Comparison of ENCODE assay signal across 8 cellular contexts in the genomic region with DNA sequence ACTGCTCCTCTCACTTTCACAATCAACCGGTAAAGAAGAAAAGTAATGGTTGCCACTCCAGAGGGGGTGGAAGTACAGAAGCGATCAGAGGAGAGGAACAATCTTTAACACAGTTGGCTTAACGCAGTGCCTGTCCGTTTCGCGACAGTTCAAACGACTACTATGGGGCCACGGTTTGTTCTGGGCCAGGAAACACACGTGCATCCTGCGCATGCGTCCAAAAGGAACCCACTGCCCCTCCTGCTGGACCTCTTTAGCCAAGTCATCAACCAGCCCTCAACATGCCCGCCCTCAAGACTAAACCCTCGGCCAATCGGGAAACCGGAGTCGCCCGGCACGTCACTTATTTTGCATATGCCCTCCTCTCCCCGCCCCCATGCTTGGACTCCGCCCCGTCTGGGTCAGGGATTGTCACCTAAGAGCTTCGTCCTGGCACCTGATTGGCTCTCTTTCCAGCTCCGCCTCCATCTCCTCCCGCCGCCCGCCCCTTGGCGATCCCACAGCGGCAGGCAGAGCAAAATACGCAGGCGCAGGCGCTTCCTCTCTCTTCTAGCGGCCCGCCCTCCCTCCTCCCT. TPM values are rescaled to one million over a fixed set of nuclear protein-coding genes. Genes with fewer than 3 reads are reported as not detected.
DNase-seq lines count a peak whose midpoint lies in the region; ATAC-seq and TF ChIP-seq lines count a peak whose summit lies in the region.

No MANE protein-coding gene starts in this region.

- H2AFZ ChIP-seq in fibroblast of lung (ENCODE audit: low read length): peak overlapping the region; percentile 83

- H3K27ac Mint-ChIP-seq in IgD-negative memory B cell (peak overlapping the region; percentile 99), nephron (peak overlapping the region; percentile 97 to 99 (median 98))

- H3K9me3 ChIP-seq in fibroblast of lung (ENCODE audit: control insufficient read depth, insufficient read depth, low read depth, low read length): no peaks in the 10 kb centered on the region
- no peaks in the 10 kb centered on the region for H3K9me3 ChIP-seq in subcutaneous abdominal adipose tissue (ENCODE audit: control insufficient read depth in 5 of 5, low read length in 5 of 5)

- H3K27me3 ChIP-seq in fibroblast of lung (ENCODE audit: control insufficient read depth, insufficient read depth, low read length): no peaks in the 10 kb centered on the region
- no peaks in the 10 kb centered on the region for H3K27me3 ChIP-seq in subcutaneous abdominal adipose tissue (ENCODE audit: control insufficient read depth in 5 of 5, insufficient read depth in 4 of 5, low read length in 5 of 5)

- ATAC-seq in GM21526 (IDR thresholded peaks at IDR 0.05; ENCODE audit: low FRiP score, unreplicated experiment): peak; percentile 68

- no peaks in the 10 kb centered on the region for H3K27me3 Mint-ChIP-seq in IgD-negative memory B cell
- no peaks in the 10 kb centered on the region for H3K27me3 Mint-ChIP-seq in nephron (ENCODE audit: low read depth)

- H3K36me3 Mint-ChIP-seq in IgD-negative memory B cell (peaks cover 2% of the 10 kb centered on the region), nephron (ENCODE audit: low read depth) (peaks cover 24% of the 10 kb centered on the region)

- H3K9ac ChIP-seq in fibroblast of lung (ENCODE audit: insufficient read depth, low read length): peak overlapping the region; percentile 93
- H3K9ac ChIP-seq in subcutaneous abdominal adipose tissue (ENCODE audit: low read length in 5 of 5): peak overlapping the region; percentile 58 to 81 (median 79)

- H3K27ac ChIP-seq in fibroblast of lung (ENCODE audit: insufficient read depth, low read length) (peak overlapping the region; percentile 87), subcutaneous abdominal adipose tissue (ENCODE audit: low read depth, low read length) (peak overlapping the region; percentile 95)

- H3K4me1 ChIP-seq in fibroblast of lung (ENCODE audit: control insufficient read depth, extremely low read depth, insufficient read depth, low read length): peaks cover 37% of the 10 kb centered on the region
- H3K4me1 ChIP-seq in subcutaneous abdominal adipose tissue (ENCODE audit: control insufficient read depth in 5 of 5, insufficient read depth in 5 of 5, low read length in 5 of 5): peaks cover 8 to 68% (median 41%) of the 10 kb centered on the region in 5 donors

- peak overlapping the region in 3 of 4 experiments; percentile 35 to 90 (median 76) for H3K4me3 ChIP-seq in fibroblast of lung (replicated peaks in 1 of 4; ENCODE audit: control extremely low read depth in 1 of 4, insufficient read depth in 1 of 4, low read depth in 3 of 4, low read length in 4 of 4)
- H3K4me3 ChIP-seq in subcutaneous abdominal adipose tissue (ENCODE audit: low read depth in 1 of 5, low read length in 5 of 5): peak overlapping the region; percentile 65 to 87 (median 82)

- H3K36me3 ChIP-seq in fibroblast of lung (ENCODE audit: control insufficient read depth, insufficient read depth, low read length): peaks cover 2% of the 10 kb centered on the region
- peaks cover 7 to 19% (median 14%) of the 10 kb centered on the region in 5 donors for H3K36me3 ChIP-seq in subcutaneous abdominal adipose tissue (ENCODE audit: control insufficient read depth in 5 of 5, insufficient read depth in 5 of 5, low read length in 5 of 5)

- H3K9me3 Mint-ChIP-seq in IgD-negative memory B cell (no peaks in the 10 kb centered on the region), nephron (no peaks in the 10 kb centered on the region)

- TF ChIP-seq CTCF in fibroblast of lung (conservative IDR thresholded peaks at IDR 0.05 in 1 of 2, IDR thresholded peaks at IDR 0.05 in 1 of 2; ENCODE audit: low read depth in 1 of 2, low read length in 2 of 2) (peak in 1 of 2 donors; percentile 24), nephron (IDR thresholded peaks at IDR 0.05; ENCODE audit: unreplicated experiment in 3 of 3) (peak in 2 of 3 experiments; percentile 12 to 18)

- H4K20me1 ChIP-seq in fibroblast of lung (ENCODE audit: control insufficient read depth, extremely low read depth, insufficient read depth, low read length): peaks cover 3% of the 10 kb centered on the region

- peaks cover 37% of the 10 kb centered on the region for H3K79me2 ChIP-seq in fibroblast of lung (ENCODE audit: control insufficient read depth, insufficient read depth, low read length)

- peak overlapping the region; percentile 21 for H3K4me2 ChIP-seq in fibroblast of lung (ENCODE audit: extremely low read depth, insufficient read depth, low read length)

- H3K4me1 Mint-ChIP-seq in IgD-negative memory B cell (peaks cover 43 to 53% (median 49%) of the 10 kb centered on the region in 3 donors), nephron (peaks cover 50% of the 10 kb centered on the region)

- H3K4me3 Mint-ChIP-seq in IgD-negative memory B cell (peak overlapping the region; percentile 85 to 95 (median 94)), nephron (peak overlapping the region; percentile 80 to 81 (median 81))

- peak; percentile 97 for DNase-seq in CMK (ENCODE audit: low read depth)
- peak; percentile 100 for DNase-seq in activated T-cell treated with anti-CD3 and anti-CD28 coated beads for 4 hours
- DNase-seq in fibroblast of lung (ENCODE audit: low read depth in 2 of 2): peak; percentile 100
- DNase-seq in occipital lobe (lab: John Stamatoyannopoulos, UW): no peak

RNA-seq across cellular contexts. Expression of a gene that starts 0.3 kb away (rescaled TPM):
- polyA plus RNA-seq in IgD-negative memory B cell: 39.7 TPM
- 218 and 221 TPM in 2 replicates for total RNA-seq in fibroblast of lung
- 171 and 185 TPM in 2 replicates for polyA plus RNA-seq in fibroblast of lung
- polyA plus RNA-seq in fibroblast of lung (2012): 181 and 182 TPM in 2 replicates
- 25.4 and 31.6 TPM in 2 replicates for polyA minus RNA-seq in fibroblast of lung (ENCODE audit: low replicate concordance)
- total RNA-seq in occipital lobe: 117 TPM
